Comparison of ENCODE assay signal across 1 cellular context in the genomic region with DNA sequence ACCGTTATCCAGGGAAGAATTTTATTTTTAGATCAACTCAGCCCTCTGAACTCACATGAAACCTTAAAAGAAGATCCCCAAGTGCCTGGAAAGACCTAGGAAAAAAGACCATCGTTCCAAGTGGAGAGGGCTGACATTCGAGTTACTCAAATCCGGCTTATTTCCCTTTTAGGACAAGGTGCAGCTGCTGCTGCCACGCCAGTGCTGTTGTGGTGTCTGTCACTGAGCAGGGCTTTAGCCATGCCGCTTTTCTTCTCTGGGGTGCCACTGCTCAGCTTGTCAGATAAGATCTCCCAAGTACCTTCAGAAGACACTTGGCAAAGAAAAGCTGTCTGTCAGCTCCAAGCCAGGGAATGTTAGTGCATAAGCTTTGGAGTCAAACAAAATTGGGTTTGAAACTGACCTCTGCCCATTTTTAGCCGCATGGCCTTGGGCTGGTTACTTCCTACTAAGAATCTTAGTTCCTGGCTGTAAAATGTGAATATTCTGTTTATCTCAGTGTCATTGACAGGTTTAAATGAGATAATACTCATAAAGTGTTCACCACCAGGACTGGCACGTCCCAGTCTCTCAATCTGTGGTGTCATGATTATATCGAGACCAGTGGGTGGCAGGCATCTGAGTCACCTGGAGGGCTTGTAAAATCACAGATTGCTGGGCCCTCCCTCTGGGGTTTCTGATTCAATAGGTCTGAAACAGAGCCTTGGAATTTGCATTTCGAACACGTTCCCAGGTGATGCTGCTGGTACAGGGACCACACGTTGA.
A peak's percentile ranks its signal among the peaks of the same experiment; 100 is the strongest.
TF ChIP-seq lines count a peak whose summit lies in the region.

No MANE protein-coding gene starts in this region.

TF ChIP-seq in HEK293, 187 proteins besides CTCF, POLR2A, EP300 and RAD21 (continued from another document):
- TF ChIP-seq, protein P1, sequence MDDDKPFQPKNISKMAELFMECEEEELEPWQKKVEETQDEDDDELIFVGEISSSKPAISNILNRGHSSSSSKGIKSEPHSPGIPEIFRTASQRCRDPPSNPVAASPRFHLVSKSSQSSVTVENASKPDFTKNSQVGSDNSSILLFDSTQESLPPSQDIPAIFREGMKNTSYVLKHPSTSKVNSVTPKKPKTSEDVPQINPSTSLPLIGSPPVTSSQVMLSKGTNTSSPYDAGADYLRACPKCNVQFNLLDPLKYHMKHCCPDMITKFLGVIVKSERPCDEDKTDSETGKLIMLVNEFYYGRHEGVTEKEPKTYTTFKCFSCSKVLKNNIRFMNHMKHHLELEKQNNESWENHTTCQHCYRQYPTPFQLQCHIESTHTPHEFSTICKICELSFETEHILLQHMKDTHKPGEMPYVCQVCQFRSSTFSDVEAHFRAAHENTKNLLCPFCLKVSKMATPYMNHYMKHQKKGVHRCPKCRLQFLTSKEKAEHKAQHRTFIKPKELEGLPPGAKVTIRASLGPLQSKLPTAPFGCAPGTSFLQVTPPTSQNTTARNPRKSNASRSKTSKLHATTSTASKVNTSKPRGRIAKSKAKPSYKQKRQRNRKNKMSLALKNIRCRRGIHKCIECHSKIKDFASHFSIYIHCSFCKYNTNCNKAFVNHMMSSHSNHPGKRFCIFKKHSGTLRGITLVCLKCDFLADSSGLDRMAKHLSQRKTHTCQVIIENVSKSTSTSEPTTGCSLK (tag by site-specific recombination; IDR thresholded peaks at IDR 0.05), result no peak
- TF ChIP-seq ZBTB20 (tag by site-specific recombination; IDR thresholded peaks at IDR 0.05), result peak; percentile 34; the same call in 1 of the 2 replicates
